Comparison of ENCODE assay signal across 2 cellular contexts in the genomic region with DNA sequence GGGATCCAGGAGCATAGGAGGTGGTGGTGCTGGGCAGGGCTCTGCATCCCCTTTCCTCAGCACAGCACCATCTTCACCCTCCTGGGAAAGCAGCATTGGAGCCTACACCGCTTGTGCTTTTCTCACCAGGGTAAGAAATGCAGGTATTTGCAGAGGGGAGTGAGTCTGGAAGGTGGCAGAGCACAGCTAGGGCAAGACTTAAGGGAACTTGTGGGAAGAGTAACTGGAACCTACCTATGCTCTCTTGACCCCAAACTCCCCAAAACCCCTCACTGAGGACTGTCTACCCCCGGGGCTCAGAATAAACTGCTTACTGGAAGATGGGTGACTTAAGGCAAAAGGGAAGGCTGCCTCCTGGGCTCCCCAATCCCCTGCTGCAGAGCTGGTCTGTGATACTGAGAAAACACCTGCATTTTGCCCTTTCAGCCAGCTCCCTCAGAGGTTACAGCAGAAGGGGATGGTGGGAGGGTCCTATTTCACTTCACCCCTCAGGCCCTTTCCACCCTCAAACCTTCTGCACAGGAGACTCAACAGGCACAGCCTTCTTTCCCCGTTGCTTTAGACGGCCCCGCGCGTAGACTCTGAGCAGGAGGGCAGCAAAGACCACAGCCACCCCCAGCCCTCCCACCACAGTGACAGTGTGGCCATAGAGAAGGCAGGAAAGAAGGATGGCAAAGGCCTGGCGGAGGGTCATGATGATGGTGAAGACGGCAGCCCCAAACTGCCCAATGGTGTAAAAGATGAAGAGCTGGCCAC.
TF ChIP-seq lines count a peak whose summit lies in the region.

No MANE protein-coding gene starts in this region.

TF ChIP-seq in A549, 52 proteins besides CTCF, POLR2A, EP300 and RAD21 (continued from another document):
- peak; percentile 49; the same call in 1 of the 2 replicates for TF ChIP-seq RARB (CRISPR knock-in tag; IDR thresholded peaks at IDR 0.05)
- TF ChIP-seq, protein P1, sequence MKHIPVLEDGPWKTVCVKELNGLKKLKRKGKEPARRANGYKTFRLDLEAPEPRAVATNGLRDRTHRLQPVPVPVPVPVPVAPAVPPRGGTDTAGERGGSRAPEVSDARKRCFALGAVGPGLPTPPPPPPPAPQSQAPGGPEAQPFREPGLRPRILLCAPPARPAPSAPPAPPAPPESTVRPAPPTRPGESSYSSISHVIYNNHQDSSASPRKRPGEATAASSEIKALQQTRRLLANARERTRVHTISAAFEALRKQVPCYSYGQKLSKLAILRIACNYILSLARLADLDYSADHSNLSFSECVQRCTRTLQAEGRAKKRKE (CRISPR knock-in tag; IDR thresholded peaks at IDR 0.05; ENCODE audit: low read depth) = no peak
- TF ChIP-seq NFE2L2 (conservative IDR thresholded peaks at IDR 0.05; ENCODE audit: low read length) = no peak
- TF ChIP-seq HOXA7 (CRISPR knock-in tag; IDR thresholded peaks at IDR 0.05) = peak; percentile 83
- TF ChIP-seq POLR2AphosphoS2 (conservative IDR thresholded peaks at IDR 0.05; ENCODE audit: low read length) = peak; percentile 59; the same call in 1 of the 2 replicates
- peak; percentile 38; the same call in 1 of the 2 replicates for TF ChIP-seq TFCP2L1 (CRISPR knock-in tag; IDR thresholded peaks at IDR 0.05)
TF ChIP-seq in A549: peak in this region for 6.

TF ChIP-seq in WTC11, 78 proteins besides CTCF, POLR2A, EP300 and RAD21 (continued from another document and continues in another):
- TF ChIP-seq, protein P2, sequence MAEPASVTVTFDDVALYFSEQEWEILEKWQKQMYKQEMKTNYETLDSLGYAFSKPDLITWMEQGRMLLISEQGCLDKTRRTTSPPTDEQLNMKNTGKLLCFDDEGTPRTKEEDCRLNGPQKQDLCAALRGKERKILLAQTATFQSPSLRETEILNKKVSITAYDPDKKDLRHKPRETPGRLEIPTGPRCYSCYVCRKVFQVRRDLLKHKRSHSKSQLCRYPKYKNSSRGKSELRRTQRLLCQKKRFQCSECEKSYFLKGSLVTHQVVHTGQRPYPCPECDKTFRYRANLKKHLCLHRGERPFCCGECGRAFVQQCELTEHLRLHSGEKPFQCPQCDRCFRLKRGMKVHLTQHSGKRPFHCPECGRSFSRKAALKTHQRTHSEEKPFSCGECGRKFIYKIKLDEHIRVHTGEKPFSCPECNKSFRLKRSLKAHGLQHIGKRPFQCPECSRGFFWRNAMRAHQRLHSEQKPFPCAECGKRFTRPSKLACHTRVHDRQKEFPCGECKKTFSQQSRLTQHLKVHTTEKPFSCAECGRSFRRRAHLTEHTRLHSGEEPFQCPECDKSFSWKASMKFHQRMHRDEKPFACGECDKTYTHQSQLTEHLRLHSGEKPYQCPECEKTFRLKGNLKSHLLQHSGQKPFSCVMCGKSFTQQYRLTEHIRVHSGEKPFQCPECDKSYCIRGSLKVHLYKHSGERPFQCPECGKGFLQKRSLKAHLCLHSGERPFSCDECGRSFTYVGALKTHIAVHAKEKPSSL (CRISPR knock-in tag; conservative IDR thresholded peaks at IDR 0.05) = peak; percentile 92
- TF ChIP-seq, protein P3, sequence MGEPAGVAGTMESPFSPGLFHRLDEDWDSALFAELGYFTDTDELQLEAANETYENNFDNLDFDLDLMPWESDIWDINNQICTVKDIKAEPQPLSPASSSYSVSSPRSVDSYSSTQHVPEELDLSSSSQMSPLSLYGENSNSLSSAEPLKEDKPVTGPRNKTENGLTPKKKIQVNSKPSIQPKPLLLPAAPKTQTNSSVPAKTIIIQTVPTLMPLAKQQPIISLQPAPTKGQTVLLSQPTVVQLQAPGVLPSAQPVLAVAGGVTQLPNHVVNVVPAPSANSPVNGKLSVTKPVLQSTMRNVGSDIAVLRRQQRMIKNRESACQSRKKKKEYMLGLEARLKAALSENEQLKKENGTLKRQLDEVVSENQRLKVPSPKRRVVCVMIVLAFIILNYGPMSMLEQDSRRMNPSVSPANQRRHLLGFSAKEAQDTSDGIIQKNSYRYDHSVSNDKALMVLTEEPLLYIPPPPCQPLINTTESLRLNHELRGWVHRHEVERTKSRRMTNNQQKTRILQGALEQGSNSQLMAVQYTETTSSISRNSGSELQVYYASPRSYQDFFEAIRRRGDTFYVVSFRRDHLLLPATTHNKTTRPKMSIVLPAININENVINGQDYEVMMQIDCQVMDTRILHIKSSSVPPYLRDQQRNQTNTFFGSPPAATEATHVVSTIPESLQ (CRISPR knock-in tag; IDR thresholded peaks at IDR 0.05) = no peak
- TF ChIP-seq, protein P4, sequence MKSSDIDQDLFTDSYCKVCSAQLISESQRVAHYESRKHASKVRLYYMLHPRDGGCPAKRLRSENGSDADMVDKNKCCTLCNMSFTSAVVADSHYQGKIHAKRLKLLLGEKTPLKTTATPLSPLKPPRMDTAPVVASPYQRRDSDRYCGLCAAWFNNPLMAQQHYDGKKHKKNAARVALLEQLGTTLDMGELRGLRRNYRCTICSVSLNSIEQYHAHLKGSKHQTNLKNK (CRISPR knock-in tag; IDR thresholded peaks at IDR 0.05) = no peak
- TF ChIP-seq, protein P5, sequence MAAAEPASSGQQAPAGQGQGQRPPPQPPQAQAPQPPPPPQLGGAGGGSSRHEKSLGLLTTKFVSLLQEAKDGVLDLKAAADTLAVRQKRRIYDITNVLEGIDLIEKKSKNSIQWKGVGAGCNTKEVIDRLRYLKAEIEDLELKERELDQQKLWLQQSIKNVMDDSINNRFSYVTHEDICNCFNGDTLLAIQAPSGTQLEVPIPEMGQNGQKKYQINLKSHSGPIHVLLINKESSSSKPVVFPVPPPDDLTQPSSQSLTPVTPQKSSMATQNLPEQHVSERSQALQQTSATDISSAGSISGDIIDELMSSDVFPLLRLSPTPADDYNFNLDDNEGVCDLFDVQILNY (CRISPR knock-in tag; IDR thresholded peaks at IDR 0.05) = no peak
- TF ChIP-seq ZNF121 (CRISPR knock-in tag; IDR thresholded peaks at IDR 0.05) (no peak), PRRX2 (CRISPR knock-in tag; IDR thresholded peaks at IDR 0.05) (peak; percentile 90), HMGA2 (CRISPR knock-in tag; IDR thresholded peaks at IDR 0.05) (no peak), TEAD1 (CRISPR knock-in tag; IDR thresholded peaks at IDR 0.05) (no peak; the same call in 1 of the 2 replicates), SOX15 (CRISPR knock-in tag; IDR thresholded peaks at IDR 0.05) (no peak), TEAD4 (CRISPR knock-in tag; IDR thresholded peaks at IDR 0.05) (no peak), RELA (CRISPR knock-in tag; IDR thresholded peaks at IDR 0.05; ENCODE audit: borderline replicate concordance) (no peak), EMX1 (CRISPR knock-in tag; IDR thresholded peaks at IDR 0.05) (peak; percentile 93; the same call in 1 of the 2 replicates), ZNF138 (CRISPR knock-in tag; conservative IDR thresholded peaks at IDR 0.05) (no peak), NFATC4 (CRISPR knock-in tag; IDR thresholded peaks at IDR 0.05) (peak; percentile 73), GTF2I (CRISPR knock-in tag; conservative IDR thresholded peaks at IDR 0.05) (no peak), NR2C2 (CRISPR knock-in tag; IDR thresholded peaks at IDR 0.05) (no peak), ZNF423 (CRISPR knock-in tag; IDR thresholded peaks at IDR 0.05) (no peak), SP1 (CRISPR knock-in tag; conservative IDR thresholded peaks at IDR 0.05) (0 out of 2 replicates have a peak, but pooled peaks have one; percentile 17), TCF7 (CRISPR knock-in tag; IDR thresholded peaks at IDR 0.05; ENCODE audit: low read depth) (no peak), ETV6 (CRISPR knock-in tag; IDR thresholded peaks at IDR 0.05) (peak; percentile 71; the same call in 1 of the 2 replicates), ZNF317 (CRISPR knock-in tag; IDR thresholded peaks at IDR 0.05; ENCODE audit: borderline replicate concordance, low read depth) (no peak), NR3C1 (CRISPR knock-in tag; conservative IDR thresholded peaks at IDR 0.05; ENCODE audit: low read depth) (no peak)
- TF ChIP-seq, protein P6, sequence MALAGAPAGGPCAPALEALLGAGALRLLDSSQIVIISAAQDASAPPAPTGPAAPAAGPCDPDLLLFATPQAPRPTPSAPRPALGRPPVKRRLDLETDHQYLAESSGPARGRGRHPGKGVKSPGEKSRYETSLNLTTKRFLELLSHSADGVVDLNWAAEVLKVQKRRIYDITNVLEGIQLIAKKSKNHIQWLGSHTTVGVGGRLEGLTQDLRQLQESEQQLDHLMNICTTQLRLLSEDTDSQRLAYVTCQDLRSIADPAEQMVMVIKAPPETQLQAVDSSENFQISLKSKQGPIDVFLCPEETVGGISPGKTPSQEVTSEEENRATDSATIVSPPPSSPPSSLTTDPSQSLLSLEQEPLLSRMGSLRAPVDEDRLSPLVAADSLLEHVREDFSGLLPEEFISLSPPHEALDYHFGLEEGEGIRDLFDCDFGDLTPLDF (CRISPR knock-in tag; IDR thresholded peaks at IDR 0.05) = no peak
- TF ChIP-seq, protein P7, sequence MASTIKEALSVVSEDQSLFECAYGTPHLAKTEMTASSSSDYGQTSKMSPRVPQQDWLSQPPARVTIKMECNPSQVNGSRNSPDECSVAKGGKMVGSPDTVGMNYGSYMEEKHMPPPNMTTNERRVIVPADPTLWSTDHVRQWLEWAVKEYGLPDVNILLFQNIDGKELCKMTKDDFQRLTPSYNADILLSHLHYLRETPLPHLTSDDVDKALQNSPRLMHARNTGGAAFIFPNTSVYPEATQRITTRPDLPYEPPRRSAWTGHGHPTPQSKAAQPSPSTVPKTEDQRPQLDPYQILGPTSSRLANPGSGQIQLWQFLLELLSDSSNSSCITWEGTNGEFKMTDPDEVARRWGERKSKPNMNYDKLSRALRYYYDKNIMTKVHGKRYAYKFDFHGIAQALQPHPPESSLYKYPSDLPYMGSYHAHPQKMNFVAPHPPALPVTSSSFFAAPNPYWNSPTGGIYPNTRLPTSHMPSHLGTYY (CRISPR knock-in tag; IDR thresholded peaks at IDR 0.05) = peak; percentile 78
- TF ChIP-seq, protein P8, sequence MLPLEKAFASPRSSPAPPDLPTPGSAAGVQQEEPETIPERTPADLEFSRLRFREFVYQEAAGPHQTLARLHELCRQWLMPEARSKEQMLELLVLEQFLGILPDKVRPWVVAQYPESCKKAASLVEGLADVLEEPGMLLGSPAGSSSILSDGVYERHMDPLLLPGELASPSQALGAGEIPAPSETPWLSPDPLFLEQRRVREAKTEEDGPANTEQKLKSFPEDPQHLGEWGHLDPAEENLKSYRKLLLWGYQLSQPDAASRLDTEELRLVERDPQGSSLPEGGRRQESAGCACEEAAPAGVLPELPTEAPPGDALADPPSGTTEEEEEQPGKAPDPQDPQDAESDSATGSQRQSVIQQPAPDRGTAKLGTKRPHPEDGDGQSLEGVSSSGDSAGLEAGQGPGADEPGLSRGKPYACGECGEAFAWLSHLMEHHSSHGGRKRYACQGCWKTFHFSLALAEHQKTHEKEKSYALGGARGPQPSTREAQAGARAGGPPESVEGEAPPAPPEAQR (CRISPR knock-in tag; IDR thresholded peaks at IDR 0.05) = no peak
- TF ChIP-seq, protein P9, sequence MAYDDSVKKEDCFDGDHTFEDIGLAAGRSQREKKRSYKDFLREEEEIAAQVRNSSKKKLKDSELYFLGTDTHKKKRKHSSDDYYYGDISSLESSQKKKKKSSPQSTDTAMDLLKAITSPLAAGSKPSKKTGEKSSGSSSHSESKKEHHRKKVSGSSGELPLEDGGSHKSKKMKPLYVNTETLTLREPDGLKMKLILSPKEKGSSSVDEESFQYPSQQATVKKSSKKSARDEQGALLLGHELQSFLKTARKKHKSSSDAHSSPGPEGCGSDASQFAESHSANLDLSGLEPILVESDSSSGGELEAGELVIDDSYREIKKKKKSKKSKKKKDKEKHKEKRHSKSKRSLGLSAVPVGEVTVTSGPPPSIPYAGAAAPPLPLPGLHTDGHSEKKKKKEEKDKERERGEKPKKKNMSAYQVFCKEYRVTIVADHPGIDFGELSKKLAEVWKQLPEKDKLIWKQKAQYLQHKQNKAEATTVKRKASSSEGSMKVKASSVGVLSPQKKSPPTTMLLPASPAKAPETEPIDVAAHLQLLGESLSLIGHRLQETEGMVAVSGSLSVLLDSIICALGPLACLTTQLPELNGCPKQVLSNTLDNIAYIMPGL (CRISPR knock-in tag; IDR thresholded peaks at IDR 0.05) = no peak
- TF ChIP-seq, protein P10, sequence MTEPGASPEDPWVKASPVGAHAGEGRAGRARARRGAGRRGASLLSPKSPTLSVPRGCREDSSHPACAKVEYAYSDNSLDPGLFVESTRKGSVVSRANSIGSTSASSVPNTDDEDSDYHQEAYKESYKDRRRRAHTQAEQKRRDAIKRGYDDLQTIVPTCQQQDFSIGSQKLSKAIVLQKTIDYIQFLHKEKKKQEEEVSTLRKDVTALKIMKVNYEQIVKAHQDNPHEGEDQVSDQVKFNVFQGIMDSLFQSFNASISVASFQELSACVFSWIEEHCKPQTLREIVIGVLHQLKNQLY (CRISPR knock-in tag; IDR thresholded peaks at IDR 0.05) = no peak
- TF ChIP-seq, protein P11, sequence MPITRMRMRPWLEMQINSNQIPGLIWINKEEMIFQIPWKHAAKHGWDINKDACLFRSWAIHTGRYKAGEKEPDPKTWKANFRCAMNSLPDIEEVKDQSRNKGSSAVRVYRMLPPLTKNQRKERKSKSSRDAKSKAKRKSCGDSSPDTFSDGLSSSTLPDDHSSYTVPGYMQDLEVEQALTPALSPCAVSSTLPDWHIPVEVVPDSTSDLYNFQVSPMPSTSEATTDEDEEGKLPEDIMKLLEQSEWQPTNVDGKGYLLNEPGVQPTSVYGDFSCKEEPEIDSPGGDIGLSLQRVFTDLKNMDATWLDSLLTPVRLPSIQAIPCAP (CRISPR knock-in tag; IDR thresholded peaks at IDR 0.05) = no peak; the same call in none of the 2 replicates
- TF ChIP-seq, protein P12, sequence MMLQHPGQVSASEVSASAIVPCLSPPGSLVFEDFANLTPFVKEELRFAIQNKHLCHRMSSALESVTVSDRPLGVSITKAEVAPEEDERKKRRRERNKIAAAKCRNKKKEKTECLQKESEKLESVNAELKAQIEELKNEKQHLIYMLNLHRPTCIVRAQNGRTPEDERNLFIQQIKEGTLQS (CRISPR knock-in tag; conservative IDR thresholded peaks at IDR 0.05) = no peak
- TF ChIP-seq, protein P13, sequence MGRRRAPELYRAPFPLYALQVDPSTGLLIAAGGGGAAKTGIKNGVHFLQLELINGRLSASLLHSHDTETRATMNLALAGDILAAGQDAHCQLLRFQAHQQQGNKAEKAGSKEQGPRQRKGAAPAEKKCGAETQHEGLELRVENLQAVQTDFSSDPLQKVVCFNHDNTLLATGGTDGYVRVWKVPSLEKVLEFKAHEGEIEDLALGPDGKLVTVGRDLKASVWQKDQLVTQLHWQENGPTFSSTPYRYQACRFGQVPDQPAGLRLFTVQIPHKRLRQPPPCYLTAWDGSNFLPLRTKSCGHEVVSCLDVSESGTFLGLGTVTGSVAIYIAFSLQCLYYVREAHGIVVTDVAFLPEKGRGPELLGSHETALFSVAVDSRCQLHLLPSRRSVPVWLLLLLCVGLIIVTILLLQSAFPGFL (CRISPR knock-in tag; IDR thresholded peaks at IDR 0.05; ENCODE audit: borderline replicate concordance) = no peak
- TF ChIP-seq, protein P14, sequence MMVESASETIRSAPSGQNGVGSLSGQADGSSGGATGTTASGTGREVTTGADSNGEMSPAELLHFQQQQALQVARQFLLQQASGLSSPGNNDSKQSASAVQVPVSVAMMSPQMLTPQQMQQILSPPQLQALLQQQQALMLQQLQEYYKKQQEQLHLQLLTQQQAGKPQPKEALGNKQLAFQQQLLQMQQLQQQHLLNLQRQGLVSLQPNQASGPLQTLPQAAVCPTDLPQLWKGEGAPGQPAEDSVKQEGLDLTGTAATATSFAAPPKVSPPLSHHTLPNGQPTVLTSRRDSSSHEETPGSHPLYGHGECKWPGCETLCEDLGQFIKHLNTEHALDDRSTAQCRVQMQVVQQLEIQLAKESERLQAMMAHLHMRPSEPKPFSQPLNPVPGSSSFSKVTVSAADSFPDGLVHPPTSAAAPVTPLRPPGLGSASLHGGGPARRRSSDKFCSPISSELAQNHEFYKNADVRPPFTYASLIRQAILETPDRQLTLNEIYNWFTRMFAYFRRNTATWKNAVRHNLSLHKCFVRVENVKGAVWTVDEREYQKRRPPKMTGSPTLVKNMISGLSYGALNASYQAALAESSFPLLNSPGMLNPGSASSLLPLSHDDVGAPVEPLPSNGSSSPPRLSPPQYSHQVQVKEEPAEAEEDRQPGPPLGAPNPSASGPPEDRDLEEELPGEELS (CRISPR knock-in tag; IDR thresholded peaks at IDR 0.05) = no peak
- TF ChIP-seq, protein P15, sequence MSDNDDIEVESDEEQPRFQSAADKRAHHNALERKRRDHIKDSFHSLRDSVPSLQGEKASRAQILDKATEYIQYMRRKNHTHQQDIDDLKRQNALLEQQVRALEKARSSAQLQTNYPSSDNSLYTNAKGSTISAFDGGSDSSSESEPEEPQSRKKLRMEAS (CRISPR knock-in tag; IDR thresholded peaks at IDR 0.05) = no peak
